1 cellular context compared by ENCODE assay signal in the genomic region with DNA sequence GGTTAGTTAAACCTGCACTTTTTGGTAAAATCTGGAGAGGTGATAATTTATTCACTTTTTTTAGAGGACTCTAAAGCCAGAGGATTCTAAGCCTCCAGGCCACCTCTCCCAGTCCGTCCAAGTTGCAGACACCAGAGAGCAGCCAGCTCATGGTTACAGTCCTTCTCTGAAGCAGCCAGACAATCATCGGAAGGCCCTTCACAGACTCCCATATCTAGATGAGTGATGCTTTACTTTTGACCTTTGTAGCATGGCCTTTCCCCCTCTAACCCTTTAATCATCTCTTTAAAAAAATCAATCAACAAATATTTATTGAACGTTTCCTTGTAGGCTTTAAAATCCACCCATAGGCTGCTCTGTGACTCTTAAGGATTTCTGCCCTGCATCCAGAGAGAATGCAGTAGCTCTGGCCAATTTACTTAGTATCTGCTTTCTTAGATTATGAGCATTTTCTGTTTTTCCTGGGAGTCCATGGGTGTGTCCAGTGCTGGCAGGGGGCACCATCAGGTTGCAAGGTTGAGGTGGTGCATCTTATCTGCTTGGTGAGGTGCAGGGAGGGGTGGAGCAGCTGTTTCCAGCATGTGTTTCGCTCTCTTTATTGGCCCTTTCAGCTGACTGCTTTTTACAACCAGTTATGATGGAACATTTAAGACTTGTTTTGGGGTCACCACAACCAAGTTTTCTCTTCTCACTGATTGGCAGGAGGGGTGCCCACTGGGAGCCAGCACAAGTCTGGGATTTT.
TF ChIP-seq lines count a peak whose summit lies in the region.

No MANE protein-coding gene starts in this region.

TF ChIP-seq in WTC11, 78 proteins besides CTCF, POLR2A, EP300 and RAD21 (continued from another document):
- TF ChIP-seq, protein P1, sequence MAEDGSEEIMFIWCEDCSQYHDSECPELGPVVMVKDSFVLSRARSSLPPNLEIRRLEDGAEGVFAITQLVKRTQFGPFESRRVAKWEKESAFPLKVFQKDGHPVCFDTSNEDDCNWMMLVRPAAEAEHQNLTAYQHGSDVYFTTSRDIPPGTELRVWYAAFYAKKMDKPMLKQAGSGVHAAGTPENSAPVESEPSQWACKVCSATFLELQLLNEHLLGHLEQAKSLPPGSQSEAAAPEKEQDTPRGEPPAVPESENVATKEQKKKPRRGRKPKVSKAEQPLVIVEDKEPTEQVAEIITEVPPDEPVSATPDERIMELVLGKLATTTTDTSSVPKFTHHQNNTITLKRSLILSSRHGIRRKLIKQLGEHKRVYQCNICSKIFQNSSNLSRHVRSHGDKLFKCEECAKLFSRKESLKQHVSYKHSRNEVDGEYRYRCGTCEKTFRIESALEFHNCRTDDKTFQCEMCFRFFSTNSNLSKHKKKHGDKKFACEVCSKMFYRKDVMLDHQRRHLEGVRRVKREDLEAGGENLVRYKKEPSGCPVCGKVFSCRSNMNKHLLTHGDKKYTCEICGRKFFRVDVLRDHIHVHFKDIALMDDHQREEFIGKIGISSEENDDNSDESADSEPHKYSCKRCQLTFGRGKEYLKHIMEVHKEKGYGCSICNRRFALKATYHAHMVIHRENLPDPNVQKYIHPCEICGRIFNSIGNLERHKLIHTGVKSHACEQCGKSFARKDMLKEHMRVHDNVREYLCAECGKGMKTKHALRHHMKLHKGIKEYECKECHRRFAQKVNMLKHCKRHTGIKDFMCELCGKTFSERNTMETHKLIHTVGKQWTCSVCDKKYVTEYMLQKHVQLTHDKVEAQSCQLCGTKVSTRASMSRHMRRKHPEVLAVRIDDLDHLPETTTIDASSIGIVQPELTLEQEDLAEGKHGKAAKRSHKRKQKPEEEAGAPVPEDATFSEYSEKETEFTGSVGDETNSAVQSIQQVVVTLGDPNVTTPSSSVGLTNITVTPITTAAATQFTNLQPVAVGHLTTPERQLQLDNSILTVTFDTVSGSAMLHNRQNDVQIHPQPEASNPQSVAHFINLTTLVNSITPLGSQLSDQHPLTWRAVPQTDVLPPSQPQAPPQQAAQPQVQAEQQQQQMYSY (CRISPR knock-in tag; IDR thresholded peaks at IDR 0.05): no peak
- no peak for TF ChIP-seq NFATC4 (CRISPR knock-in tag; IDR thresholded peaks at IDR 0.05)
- TF ChIP-seq GTF2I (CRISPR knock-in tag; conservative IDR thresholded peaks at IDR 0.05): no peak
- TF ChIP-seq, protein P2, sequence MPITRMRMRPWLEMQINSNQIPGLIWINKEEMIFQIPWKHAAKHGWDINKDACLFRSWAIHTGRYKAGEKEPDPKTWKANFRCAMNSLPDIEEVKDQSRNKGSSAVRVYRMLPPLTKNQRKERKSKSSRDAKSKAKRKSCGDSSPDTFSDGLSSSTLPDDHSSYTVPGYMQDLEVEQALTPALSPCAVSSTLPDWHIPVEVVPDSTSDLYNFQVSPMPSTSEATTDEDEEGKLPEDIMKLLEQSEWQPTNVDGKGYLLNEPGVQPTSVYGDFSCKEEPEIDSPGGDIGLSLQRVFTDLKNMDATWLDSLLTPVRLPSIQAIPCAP (CRISPR knock-in tag; IDR thresholded peaks at IDR 0.05): no peak
- no peak for TF ChIP-seq RELA (CRISPR knock-in tag; IDR thresholded peaks at IDR 0.05; ENCODE audit: borderline replicate concordance)
- no peak for TF ChIP-seq ZNF396 (CRISPR knock-in tag; IDR thresholded peaks at IDR 0.05; ENCODE audit: borderline replicate concordance)
- TF ChIP-seq ZBTB21 (CRISPR knock-in tag; IDR thresholded peaks at IDR 0.05; ENCODE audit: borderline replicate concordance): no peak
- TF ChIP-seq, protein P3, sequence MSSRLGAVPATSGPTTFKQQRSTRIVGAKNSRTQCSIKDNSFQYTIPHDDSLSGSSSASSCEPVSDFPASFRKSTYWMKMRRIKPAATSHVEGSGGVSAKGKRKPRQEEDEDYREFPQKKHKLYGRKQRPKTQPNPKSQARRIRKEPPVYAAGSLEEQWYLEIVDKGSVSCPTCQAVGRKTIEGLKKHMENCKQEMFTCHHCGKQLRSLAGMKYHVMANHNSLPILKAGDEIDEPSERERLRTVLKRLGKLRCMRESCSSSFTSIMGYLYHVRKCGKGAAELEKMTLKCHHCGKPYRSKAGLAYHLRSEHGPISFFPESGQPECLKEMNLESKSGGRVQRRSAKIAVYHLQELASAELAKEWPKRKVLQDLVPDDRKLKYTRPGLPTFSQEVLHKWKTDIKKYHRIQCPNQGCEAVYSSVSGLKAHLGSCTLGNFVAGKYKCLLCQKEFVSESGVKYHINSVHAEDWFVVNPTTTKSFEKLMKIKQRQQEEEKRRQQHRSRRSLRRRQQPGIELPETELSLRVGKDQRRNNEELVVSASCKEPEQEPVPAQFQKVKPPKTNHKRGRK (CRISPR knock-in tag; IDR thresholded peaks at IDR 0.05; ENCODE audit: borderline replicate concordance): no peak
- TF ChIP-seq TP53 (CRISPR knock-in tag; IDR thresholded peaks at IDR 0.05): no peak
